ENCODE assay signal across 1 cellular context in the genomic region with DNA sequence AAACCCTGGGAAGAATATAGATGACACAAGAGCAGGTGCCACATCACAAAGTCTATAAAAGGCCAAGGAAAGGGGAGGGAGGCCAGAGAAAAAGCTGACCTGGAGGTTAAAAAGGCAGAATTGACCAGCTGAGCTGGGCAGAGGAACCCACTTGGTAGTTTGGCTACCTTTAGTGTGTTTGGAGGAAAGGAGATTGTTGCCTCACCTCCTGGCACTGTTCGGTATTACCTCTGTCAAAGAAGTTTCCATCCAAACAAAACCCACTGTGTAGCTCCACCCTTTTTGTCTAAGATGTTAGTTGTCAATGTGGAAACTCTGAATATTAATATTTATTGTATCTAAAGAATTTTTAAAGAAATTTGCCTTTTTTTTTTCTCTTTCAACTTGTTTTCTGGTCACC.
TF ChIP-seq lines count a peak whose summit lies in the region.

No MANE protein-coding gene starts in this region.

TF ChIP-seq in GM12878, 131 proteins besides CTCF, POLR2A, EP300 and RAD21 (continued from another document):
- TF ChIP-seq, protein P1, sequence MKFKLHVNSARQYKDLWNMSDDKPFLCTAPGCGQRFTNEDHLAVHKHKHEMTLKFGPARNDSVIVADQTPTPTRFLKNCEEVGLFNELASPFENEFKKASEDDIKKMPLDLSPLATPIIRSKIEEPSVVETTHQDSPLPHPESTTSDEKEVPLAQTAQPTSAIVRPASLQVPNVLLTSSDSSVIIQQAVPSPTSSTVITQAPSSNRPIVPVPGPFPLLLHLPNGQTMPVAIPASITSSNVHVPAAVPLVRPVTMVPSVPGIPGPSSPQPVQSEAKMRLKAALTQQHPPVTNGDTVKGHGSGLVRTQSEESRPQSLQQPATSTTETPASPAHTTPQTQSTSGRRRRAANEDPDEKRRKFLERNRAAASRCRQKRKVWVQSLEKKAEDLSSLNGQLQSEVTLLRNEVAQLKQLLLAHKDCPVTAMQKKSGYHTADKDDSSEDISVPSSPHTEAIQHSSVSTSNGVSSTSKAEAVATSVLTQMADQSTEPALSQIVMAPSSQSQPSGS (IDR thresholded peaks at IDR 0.05; ENCODE audit: low read length): no peak
- no peak for TF ChIP-seq POLR2AphosphoS5 (IDR thresholded peaks at IDR 0.05; ENCODE audit: low read length)
- no peak for TF ChIP-seq POLR2AphosphoS2 (IDR thresholded peaks at IDR 0.05; ENCODE audit: low read depth, low read length)
- no peak for TF ChIP-seq SUZ12 (IDR thresholded peaks at IDR 0.05; ENCODE audit: unreplicated experiment)
- no peak for TF ChIP-seq CBX5 (IDR thresholded peaks at IDR 0.05; ENCODE audit: low read depth)
TF ChIP-seq in GM12878: peak in this region for 0.
